ENCODE assay signal across 10 cellular contexts in the genomic region with DNA sequence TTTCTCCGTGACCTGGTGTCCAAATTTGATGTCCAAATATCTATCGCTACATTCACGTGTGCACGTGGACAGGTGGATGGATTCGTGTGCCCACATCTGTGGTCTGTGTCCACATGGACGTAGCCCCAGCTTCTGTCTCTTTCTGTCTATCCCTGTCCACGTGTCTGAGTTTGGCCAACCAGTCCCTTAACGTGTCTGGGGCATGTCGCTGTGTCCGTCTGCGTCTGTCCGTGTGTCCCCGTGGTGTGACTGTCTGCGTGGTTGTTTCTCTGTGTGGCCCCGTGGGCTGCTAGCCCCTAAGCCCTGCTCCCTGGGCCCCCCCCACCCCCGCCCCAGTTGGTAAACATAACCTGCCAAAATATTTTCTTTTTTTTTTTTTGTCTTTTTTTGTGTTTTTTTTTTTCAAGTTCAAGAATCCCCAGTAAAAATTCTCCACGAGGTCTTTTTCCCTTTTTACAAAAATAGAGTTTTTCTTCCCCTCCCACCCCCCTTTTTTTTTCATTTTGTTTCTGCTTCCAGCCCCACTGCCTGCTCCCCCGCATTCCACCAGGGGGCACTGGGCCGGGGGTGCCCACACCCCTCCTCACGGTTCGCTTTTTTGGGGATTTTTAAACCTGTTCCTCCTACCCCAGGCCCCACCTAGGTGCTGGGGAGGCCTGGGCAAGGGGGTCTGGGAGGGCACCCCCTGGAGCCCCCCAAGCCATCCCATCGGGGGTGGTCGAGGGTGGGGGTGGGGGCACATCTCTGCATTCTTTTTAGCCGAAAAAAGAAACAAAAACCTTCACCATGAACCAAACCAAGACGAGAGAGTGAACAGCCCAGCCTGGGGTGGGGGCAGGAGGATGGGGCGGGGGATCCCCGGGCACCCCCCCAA. TPM values are rescaled to one million over a fixed set of nuclear protein-coding genes. Genes with fewer than 3 reads are reported as not detected.
DNase-seq lines count a peak whose midpoint lies in the region; ATAC-seq, FAIRE-seq and TF ChIP-seq lines count a peak whose summit lies in the region.
"Had no signal": no experiment of that assay in that cellular context is flagged by ENCODE, and none has a peak within 500 bp of the region (broad histone marks: within the 10 kb centered on the region; RNA-seq: fewer than 3 reads in every experiment).

No MANE protein-coding gene starts in this region.

- H2AFZ ChIP-seq in HCT116 (ENCODE audit: low read depth, low read length, poor library complexity, severe bottlenecking): no peak overlapping the region
- no peak overlapping the region for H2AFZ ChIP-seq in mesenchymal stem cell (ENCODE audit: low read depth, low read length)

- no peak overlapping the region for H3K4me3 ChIP-seq in Caco-2 (ENCODE audit: low read depth, low read length)
- H3K4me3 ChIP-seq in HCT116 (replicated peaks in 1 of 2; ENCODE audit: low read depth in 1 of 2, low read length in 2 of 2): no peak overlapping the region
- no peak overlapping the region for H3K4me3 ChIP-seq in mesenchymal stem cell (ENCODE audit: insufficient read depth in 1 of 2, low read depth in 1 of 2, low read length in 2 of 2)

- POLR2A ChIA-PET in Caco-2 (lab: Charles Lee) (no interaction called here), HCT116 (lab: Charles Lee) (no interaction called here)

- peak overlapping the region in 1 of 2 experiments; percentile 30 for H3K18ac ChIP-seq in mesenchymal stem cell (ENCODE audit: low read depth in 1 of 2, low read length in 2 of 2)

- H4K91ac ChIP-seq in mesenchymal stem cell (ENCODE audit: low read length): peak overlapping the region; percentile 39

- peak overlapping the region in 1 of 2 experiments; percentile 49 for H2BK12ac ChIP-seq in mesenchymal stem cell (ENCODE audit: low read length in 2 of 2)

- ATAC-seq in HCT116: no peak
- ATAC-seq in activated T-cell treated with anti-CD3 and anti-CD28 coated beads, Interleukin-2, amount 50 U/mL, for 72 hours (replicated peaks in 1 of 2): no peak
- ATAC-seq in GM21367 (IDR thresholded peaks at IDR 0.05; ENCODE audit: unreplicated experiment): no peak
- no peak for ATAC-seq in HG03280 (IDR thresholded peaks at IDR 0.05; ENCODE audit: unreplicated experiment)
- no peak for ATAC-seq in HG03045 (IDR thresholded peaks at IDR 0.05; ENCODE audit: unreplicated experiment)

- no peak overlapping the region for H4K8ac ChIP-seq in mesenchymal stem cell (ENCODE audit: low read length)

- H2BK120ac ChIP-seq in mesenchymal stem cell (ENCODE audit: low read depth, low read length): no peak overlapping the region

- no peaks in the 10 kb centered on the region for H3K9me2 ChIP-seq in HCT116 (ENCODE audit: insufficient read depth)

- intact Hi-C loops in Caco-2 (cut with micrococcal nuclease; ENCODE audit: unreplicated experiment) (no loop called here), HCT116 (cut with micrococcal nuclease) (no loop called here)

- H3K4ac ChIP-seq in mesenchymal stem cell (ENCODE audit: low read depth in 1 of 2, low read length in 2 of 2): no peak overlapping the region

- H3K23ac ChIP-seq in mesenchymal stem cell (ENCODE audit: low read length in 2 of 2): no peak overlapping the region

- no peak overlapping the region for H2AK5ac ChIP-seq in mesenchymal stem cell (ENCODE audit: low read length, severe bottlenecking)

- H3K9ac ChIP-seq in HCT116 (ENCODE audit: low read length): no peak overlapping the region
- no peak overlapping the region for H3K9ac ChIP-seq in mesenchymal stem cell (ENCODE audit: low read length)

- no peak overlapping the region for H2BK5ac ChIP-seq in mesenchymal stem cell (ENCODE audit: low read depth, low read length, poor library complexity, severe bottlenecking)

- H3K4me2 ChIP-seq in HCT116 (ENCODE audit: low read length) (no peak overlapping the region), mesenchymal stem cell (ENCODE audit: low read length, poor library complexity, severe bottlenecking) (no peak overlapping the region)

- no peak overlapping the region for H3K14ac ChIP-seq in mesenchymal stem cell (ENCODE audit: low read length in 2 of 2)

- H3K27me3 ChIP-seq in Caco-2 (replicated peaks; ENCODE audit: control insufficient read depth, insufficient read depth, low read length) (no peaks in the 10 kb centered on the region), HCT116 (ENCODE audit: insufficient read depth, low read length) (no peaks in the 10 kb centered on the region), mesenchymal stem cell (ENCODE audit: control insufficient read depth in 1 of 2, insufficient read depth in 1 of 2, low read length in 2 of 2) (peaks cover 4 to 13% of the 10 kb centered on the region in 2 experiments)

- no peak overlapping the region for H3K27ac Mint-ChIP-seq in Caco-2 (ENCODE audit: unreplicated experiment)
- H3K27ac Mint-ChIP-seq in activated T-cell treated with anti-CD3 and anti-CD28 coated beads, Interleukin-2, amount 50 U/mL, for 72 hours: no peak overlapping the region

- CTCF ChIA-PET in Caco-2 (lab: Charles Lee) (no interaction called here), HCT116 (lab: Charles Lee) (no interaction called here)

- TF ChIP-seq RAD21 in HCT116 (IDR thresholded peaks at IDR 0.05; ENCODE audit: low read depth): no peak

- H3K9me3 ChIP-seq in Caco-2 (no peaks in the 10 kb centered on the region), HCT116 (ENCODE audit: control insufficient read depth in 1 of 2, insufficient read depth in 1 of 2, low read depth in 1 of 2, low read length in 2 of 2) (no peaks in the 10 kb centered on the region), mesenchymal stem cell (ENCODE audit: control insufficient read depth, low read length) (no peaks in the 10 kb centered on the region)

- H3K4me3 Mint-ChIP-seq in Caco-2 (ENCODE audit: unreplicated experiment): no peak overlapping the region
- no peak overlapping the region for H3K4me3 Mint-ChIP-seq in activated T-cell treated with anti-CD3 and anti-CD28 coated beads, Interleukin-2, amount 50 U/mL, for 72 hours

- WGBS in mesenchymal stem cell: 75% methylated on average over 18 of the region's 27 CpGs

- H3K79me1 ChIP-seq in mesenchymal stem cell (replicated peaks; ENCODE audit: low read length, poor library complexity, severe bottlenecking): no peaks in the 10 kb centered on the region

- no peaks in the 10 kb centered on the region for H4K20me1 ChIP-seq in HCT116 (ENCODE audit: insufficient read depth)

- no peaks in the 10 kb centered on the region for H3K79me2 ChIP-seq in HCT116 (ENCODE audit: insufficient read depth, low read length)

- TF ChIP-seq CTCF in Caco-2 (IDR thresholded peaks at IDR 0.05; ENCODE audit: insufficient read depth in 1 of 2, low read depth in 1 of 2, low read length in 1 of 2, severe bottlenecking in 1 of 2, unreplicated experiment in 1 of 2): peak; percentile 35 to 68
- TF ChIP-seq CTCF in HCT116 (IDR thresholded peaks at IDR 0.05 in 2 of 3, conservative IDR thresholded peaks at IDR 0.05 in 1 of 3; ENCODE audit: borderline replicate concordance in 1 of 3, insufficient read depth in 1 of 3, low read depth in 2 of 3, low read length in 2 of 3): peak in 2 of 3 experiments; percentile 42 to 48; a peak in 4 of 6 replicates

- H3K4me1 Mint-ChIP-seq in Caco-2 (ENCODE audit: low read depth, unreplicated experiment): no peaks in the 10 kb centered on the region
- H3K4me1 Mint-ChIP-seq in activated T-cell treated with anti-CD3 and anti-CD28 coated beads, Interleukin-2, amount 50 U/mL, for 72 hours (ENCODE audit: low read depth): no peaks in the 10 kb centered on the region

- BruUV-seq in Caco-2 (replicated peaks; lab: Mats Ljungman, UMichigan): no TSS peak
- BruUV-seq in HCT116 (replicated peaks; lab: Mats Ljungman, UMichigan): no TSS peak

- H3K36me3 Mint-ChIP-seq in Caco-2 (ENCODE audit: insufficient read depth, unreplicated experiment): peaks cover 23% of the 10 kb centered on the region
- no peaks in the 10 kb centered on the region for H3K36me3 Mint-ChIP-seq in activated T-cell treated with anti-CD3 and anti-CD28 coated beads, Interleukin-2, amount 50 U/mL, for 72 hours (ENCODE audit: insufficient read depth in 2 of 2)

- H3K27ac ChIP-seq in HCT116 (ENCODE audit: low read depth, low read length) (no peak overlapping the region), mesenchymal stem cell (ENCODE audit: low read length, poor library complexity, severe bottlenecking) (no peak overlapping the region)

- no peaks in the 10 kb centered on the region for H3K4me1 ChIP-seq in Caco-2
- no peaks in the 10 kb centered on the region for H3K4me1 ChIP-seq in HCT116 (ENCODE audit: control insufficient read depth in 1 of 2, insufficient read depth in 2 of 2, low read length in 2 of 2)
- peaks cover 13% of the 10 kb centered on the region for H3K4me1 ChIP-seq in mesenchymal stem cell (ENCODE audit: control insufficient read depth, insufficient read depth, low read depth, low read length)

- TF ChIP-seq POLR2A in HCT116 (IDR thresholded peaks at IDR 0.05; ENCODE audit: borderline replicate concordance, extremely low read depth, insufficient read depth, insufficient read length) (no peak), H54 (IDR thresholded peaks at IDR 0.05; ENCODE audit: low read depth, low read length) (no peak)

- no peaks in the 10 kb centered on the region for H3K9me3 Mint-ChIP-seq in Caco-2 (ENCODE audit: unreplicated experiment)
- no peaks in the 10 kb centered on the region for H3K9me3 Mint-ChIP-seq in activated T-cell treated with anti-CD3 and anti-CD28 coated beads, Interleukin-2, amount 50 U/mL, for 72 hours

- RAD21 ChIA-PET in HCT116 (lab: Charles Lee; ENCODE audit: low non-redundant PET in 1 of 2, low total read pairs in 2 of 2, uncharacterized antibody in 2 of 2, unreplicated experiment in 2 of 2): no interaction called here

- no peak for FAIRE-seq in H54 (lab: Jason Lieb, UNC)

- peak overlapping the region; percentile 17 for H2BK15ac ChIP-seq in mesenchymal stem cell (ENCODE audit: low read depth, poor library complexity, severe bottlenecking)

- DNase-seq in Caco-2 (peak in 1 of 2 experiments; percentile 32), HCT116 (ENCODE audit: low read depth, low spot score) (no peak), mesenchymal stem cell (no peak), H54 (ENCODE audit: insufficient read length, low spot score) (no peak)
- peak; percentile 29 to 46 for DNase-seq in activated T-cell treated with anti-CD3 and anti-CD28 coated beads, Interleukin-2, amount 50 U/mL, for 72 hours
- DNase-seq: dermis blood vessel endothelial cell, NCI-H187 treated with DMSO at 0.1 percent for 48 hours had no signal

- H3K27me3 Mint-ChIP-seq in Caco-2 (ENCODE audit: insufficient read depth, unreplicated experiment): no peaks in the 10 kb centered on the region
- no peaks in the 10 kb centered on the region for H3K27me3 Mint-ChIP-seq in activated T-cell treated with anti-CD3 and anti-CD28 coated beads, Interleukin-2, amount 50 U/mL, for 72 hours (ENCODE audit: low read depth)

- no peaks in the 10 kb centered on the region; the same call in 1 of the 2 replicates for H3K36me3 ChIP-seq in Caco-2 (ENCODE audit: control insufficient read depth, insufficient read depth, low read length)
- no peaks in the 10 kb centered on the region; a peak in 2 of 4 replicates for H3K36me3 ChIP-seq in HCT116 (ENCODE audit: control insufficient read depth in 1 of 2, insufficient read depth in 2 of 2, low read length in 2 of 2)
- H3K36me3 ChIP-seq in mesenchymal stem cell (ENCODE audit: control insufficient read depth in 1 of 2, insufficient read depth in 2 of 2, low read depth in 1 of 2, low read length in 2 of 2): peaks cover 11 to 27% of the 10 kb centered on the region in 2 experiments

RNA-seq across cellular contexts. Expression of a gene that starts 18.3 kb away (rescaled TPM):
- total RNA-seq in Caco-2 (2022) (412 and 456 TPM in 2 replicates), HCT116 (2021; ENCODE audit: unreplicated experiment) (425 TPM)
- 442 and 449 TPM in 2 replicates for polyA plus RNA-seq in HCT116 (2012)
- 100 to 1,000 TPM; 253 to 266 TPM for total RNA-seq in activated T-cell treated with anti-CD3 and anti-CD28 coated beads, Interleukin-2, amount 50 U/mL, for 72 hours
- 307 TPM for polyA plus RNA-seq in mesenchymal stem cell (2013, experiment 1 of 2)
- polyA plus RNA-seq in mesenchymal stem cell (2013, experiment 2 of 2): 301 TPM

RNA-seq across cellular contexts. Expression of a gene that starts 18.8 kb away (rescaled TPM):
- not detected in 2 replicates for total RNA-seq in Caco-2 (2022)
- total RNA-seq in HCT116 (2021; ENCODE audit: unreplicated experiment): 0.52 TPM
- 0.17 and 0.21 TPM in 2 replicates for polyA plus RNA-seq in HCT116 (2012)
- total RNA-seq in activated T-cell treated with anti-CD3 and anti-CD28 coated beads, Interleukin-2, amount 50 U/mL, for 72 hours: under 1 TPM; 0.16 to 0.50 TPM
- polyA plus RNA-seq in mesenchymal stem cell (2013, experiment 1 of 2): 0.50 TPM
- 0.40 TPM for polyA plus RNA-seq in mesenchymal stem cell (2013, experiment 2 of 2)
- total RNA-seq: dermis blood vessel endothelial cell had no signal

RNA-seq across cellular contexts. Expression of a gene that starts 27.1 kb away (rescaled TPM):
- total RNA-seq in Caco-2 (2022) (not detected in 2 replicates), HCT116 (2021; ENCODE audit: unreplicated experiment) (0.05 TPM)
- 0.05 and 0.20 TPM in 2 replicates for polyA plus RNA-seq in HCT116 (2012)
- total RNA-seq in activated T-cell treated with anti-CD3 and anti-CD28 coated beads, Interleukin-2, amount 50 U/mL, for 72 hours: under 1 TPM in 1 of 2 donors, not detected in 1; 0.48 TPM
- 0.04 TPM for polyA plus RNA-seq in mesenchymal stem cell (2013, experiment 1 of 2)
- polyA plus RNA-seq in mesenchymal stem cell (2013, experiment 2 of 2): not detected
- total RNA-seq: dermis blood vessel endothelial cell had no signal

RNA-seq across cellular contexts. Expression of a gene that starts 34.6 kb away (rescaled TPM):
- total RNA-seq in Caco-2 (2022): 53.1 and 58.8 TPM in 2 replicates
- 99.2 TPM for total RNA-seq in HCT116 (2021; ENCODE audit: unreplicated experiment)
- polyA plus RNA-seq in HCT116 (2012): 67.3 and 72.0 TPM in 2 replicates
- not detected for total RNA-seq in activated T-cell treated with anti-CD3 and anti-CD28 coated beads, Interleukin-2, amount 50 U/mL, for 72 hours
- polyA plus RNA-seq in mesenchymal stem cell (2013, experiment 1 of 2): 3.4 TPM
- 2.5 TPM for polyA plus RNA-seq in mesenchymal stem cell (2013, experiment 2 of 2)

RNA-seq across cellular contexts. Expression of a gene that starts 51.9 kb away (rescaled TPM):
- total RNA-seq in Caco-2 (2022) (6.1 and 8.9 TPM in 2 replicates), HCT116 (2021; ENCODE audit: unreplicated experiment) (16.1 TPM)
- 14.3 and 15.9 TPM in 2 replicates for polyA plus RNA-seq in HCT116 (2012)
- 10 to 100 TPM; 10.5 to 12.3 TPM for total RNA-seq in activated T-cell treated with anti-CD3 and anti-CD28 coated beads, Interleukin-2, amount 50 U/mL, for 72 hours
- polyA plus RNA-seq in mesenchymal stem cell (2013, experiment 1 of 2): 5.0 TPM
- polyA plus RNA-seq in mesenchymal stem cell (2013, experiment 2 of 2): 4.1 TPM

Comparison
In these comparisons a context has a peak if more than half of its experiments do, and no peak if none do; other contexts are left out.
1. DNase-seq: peak in activated T-cell treated with anti-CD3 and anti-CD28 coated beads, Interleukin-2, amount 50 U/mL, for 72 hours (2 of 2); none in HCT116 (single experiment), mesenchymal stem cell (single experiment) and H54 (single experiment).